In the genomic region with DNA sequence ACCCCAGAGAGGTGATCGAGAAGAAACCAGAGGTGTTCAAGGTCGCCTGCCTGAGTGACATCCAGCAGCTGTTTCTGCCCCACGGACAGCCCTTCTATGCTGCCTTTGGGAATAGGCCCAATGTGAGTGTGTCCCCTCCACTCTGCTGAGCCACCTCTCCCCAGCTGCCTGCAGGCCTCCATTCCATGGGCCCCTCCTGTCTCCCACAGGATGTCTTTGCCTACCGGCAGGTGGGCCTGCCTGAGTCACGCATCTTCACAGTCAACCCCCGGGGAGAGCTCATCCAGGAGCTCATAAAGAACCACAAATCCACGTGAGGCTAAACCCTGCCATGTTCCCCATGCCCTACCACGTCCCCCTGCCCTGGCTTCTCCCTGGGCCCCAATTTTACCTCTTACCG, we compare ENCODE assay signal across 18 cellular contexts. TPM values are rescaled to one million over a fixed set of nuclear protein-coding genes. Genes with fewer than 3 reads are reported as not detected.
DNase-seq lines count a peak whose midpoint lies in the region; ATAC-seq, FAIRE-seq and TF ChIP-seq lines count a peak whose summit lies in the region.
"Had no signal": no experiment of that assay in that cellular context is flagged by ENCODE, and none has a peak within 500 bp of the region (broad histone marks: within the 10 kb centered on the region; RNA-seq: fewer than 3 reads in every experiment).

No MANE protein-coding gene starts in this region.

- intact Hi-C loops in HepG2 (cut with micrococcal nuclease; ENCODE audit: unreplicated experiment), result loop anchor here (2.0 kb wide), 1 partner anchor 17 kb away; the partner anchor contains the start of gene LPIN3
- intact Hi-C loops in right lobe of liver (cut with DNase I), result no loop called here
- intact Hi-C loops in left lung (cut with DNase I), result no loop called here

- WGBS in HepG2 (ENCODE audit: low lambda C conversion rate), result 88% methylated on average over 9 of the region's 9 CpGs
- WGBS in right lobe of liver (ENCODE audit: insufficient coverage, low coverage, low lambda C conversion rate, missing lambda C conversion rate), result 72% methylated on average over 3 of the region's 9 CpGs

- no peak for FAIRE-seq in HepG2 (lab: Jason Lieb, UNC)
- FAIRE-seq: GM12892 had no signal

- in situ Hi-C loops in HepG2 (cut with HindIII; ENCODE audit: extremely low pct_ligation_motif_present, low pct_unique_long_range_greater_than_20kb), result no loop called here

- no TSS peak for BruUV-seq in HepG2 (replicated peaks; lab: Mats Ljungman, UMichigan)

- ATAC-seq in HepG2 (no peak), right lobe of liver (no peak), left lung (no peak)
- ATAC-seq: CD8-positive, alpha-beta T cell had no signal

- H4K20me1 ChIP-seq in HepG2 (ENCODE audit: insufficient read depth, low read length), result no peaks in the 10 kb centered on the region

- H3K4me3 ChIP-seq in HepG2 (replicated peaks in 1 of 3; ENCODE audit: insufficient read depth in 1 of 3, low read depth in 2 of 3, low read length in 3 of 3) (0 out of 6 replicates have a peak overlapping the region, but pooled peaks of 1 of the 3 experiments have one; percentile 3), right lobe of liver (no peak overlapping the region), left lung (no peak overlapping the region)

- H3K9ac ChIP-seq in HepG2 (ENCODE audit: insufficient read depth, low read depth, low read length), result no peak overlapping the region

- no peaks in the 10 kb centered on the region for H3K9me3 ChIP-seq in HepG2 (ENCODE audit: low read length)
- no peaks in the 10 kb centered on the region for H3K9me3 ChIP-seq in right lobe of liver
- no peaks in the 10 kb centered on the region for H3K9me3 ChIP-seq in left lung

- TF ChIP-seq RAD21 in HepG2 (CRISPR knock-in tag; IDR thresholded peaks at IDR 0.05), result no peak

- H3K4me2 ChIP-seq in HepG2 (ENCODE audit: low read depth, low read length), result peak overlapping the region; percentile 29

- CTCF ChIA-PET in HepG2 (lab: Yijun Ruan, JAX; ENCODE audit: low intra/inter-chr PET ratio, low total read pairs), result no interaction called here

- no peaks in the 10 kb centered on the region for H3K79me2 ChIP-seq in HepG2 (ENCODE audit: insufficient read depth, low read length)

- TF ChIP-seq POLR2A in HepG2 (IDR thresholded peaks at IDR 0.05; ENCODE audit: insufficient read depth in 1 of 2, low read depth in 2 of 2, low read length in 2 of 2) (no peak), right lobe of liver (IDR thresholded peaks at IDR 0.05) (no peak)

- TF ChIP-seq EP300 in HepG2 (IDR thresholded peaks at IDR 0.05; ENCODE audit: low read depth in 2 of 2, low read length in 2 of 2) (no peak), HepG2 (CRISPR knock-in tag; IDR thresholded peaks at IDR 0.05; ENCODE audit: borderline replicate concordance) (no peak)

- peak; percentile 28 for DNase-seq in NCI-H345 (lab: John Stamatoyannopoulos, UW)
- no peak for DNase-seq in NCI-H345 treated with DMSO at 0.1 percent for 48 hours (lab: John Stamatoyannopoulos, UW; ENCODE audit: unreplicated experiment)
- DNase-seq in HepG2 (ENCODE audit: low spot score), result no peak
- DNase-seq in right lobe of liver, result no peak
- peak; percentile 44 for DNase-seq in islet precursor cell
- no peak for DNase-seq in left lung
- no peak for DNase-seq in stimulated activated naive CD4-positive, alpha-beta T cell (lab: John Stamatoyannopoulos, UW)
- DNase-seq: CD8-positive, alpha-beta T cell; COR-L47; DND-41; GDM1; GOT3; HCEC 1CT; IMR-90 had no signal

- H3K4me1 ChIP-seq in HepG2 (ENCODE audit: insufficient read depth, low read length), result peaks cover 13% of the 10 kb centered on the region
- peaks cover 0 to 14% (median 6%) of the 10 kb centered on the region in 4 donors for H3K4me1 ChIP-seq in right lobe of liver
- H3K4me1 ChIP-seq in left lung, result no peaks in the 10 kb centered on the region

- H3K36me3 ChIP-seq in HepG2 (replicated peaks in 1 of 2; ENCODE audit: control insufficient read depth in 1 of 2, insufficient read depth in 2 of 2, low read length in 2 of 2) (peaks cover 9 to 10% of the 10 kb centered on the region in 2 experiments; a peak in 3 of 5 replicates), right lobe of liver (peaks cover 0 to 5% (median 2%) of the 10 kb centered on the region in 4 donors), left lung (peaks cover 0 to 11% of the 10 kb centered on the region in 2 donors)

- POLR2A ChIA-PET in HepG2 (lab: Yijun Ruan, JAX), result no interaction called here

- no peaks in the 10 kb centered on the region for H3K27me3 ChIP-seq in HepG2 (ENCODE audit: control insufficient read depth in 1 of 2, insufficient read depth in 2 of 2, low read length in 2 of 2)
- no peaks in the 10 kb centered on the region for H3K27me3 ChIP-seq in right lobe of liver
- H3K27me3 ChIP-seq in left lung, result no peaks in the 10 kb centered on the region

- H2AFZ ChIP-seq in HepG2 (ENCODE audit: low read length), result no peak overlapping the region

- H3K27ac ChIP-seq in HepG2 (ENCODE audit: extremely low read length, insufficient read depth, low read length) (no peak overlapping the region), right lobe of liver (no peak overlapping the region), left lung (no peak overlapping the region)
- H3K27ac ChIP-seq: 22Rv1, HL-60 had no signal

- TF ChIP-seq CTCF in HepG2 (CRISPR knock-in tag; IDR thresholded peaks at IDR 0.05), result no peak
- TF ChIP-seq CTCF in right lobe of liver (IDR thresholded peaks at IDR 0.05), result no peak
- no peak for TF ChIP-seq CTCF in left lung (IDR thresholded peaks at IDR 0.05)

RNA-seq across cellular contexts. Expression of gene EMILIN3, which starts 8.4 kb away (rescaled TPM):
- total RNA-seq in HepG2 (2016; rRNA removed; fragmentation: Illumina TruSeq; extraction: Trizol) (0.14 and 0.29 TPM in 2 replicates), right lobe of liver (under 1 TPM in 3 of 6 experiments, not detected in 3; 0.07 to 0.09 (median 0.07) TPM), left lung (under 1 TPM; 0.08 to 0.29 TPM)
- total RNA-seq in HepG2 (2016; cell fraction: cytosol; rRNA removed; fragmentation: Illumina TruSeq; extraction: Trizol; ENCODE audit: low read depth), result 0.10 TPM in 1 of 2 replicates, not detected in the other
- total RNA-seq in HepG2 (2016; cell fraction: insoluble cytoplasmic fraction; rRNA removed; fragmentation: Illumina TruSeq; extraction: Trizol), result 0.16 and 0.28 TPM in 2 replicates
- 0.09 and 0.10 TPM in 2 replicates for total RNA-seq in HepG2 (2016; cell fraction: membrane; rRNA removed; fragmentation: Illumina TruSeq; extraction: Trizol)
- 0.16 TPM in 2 replicates for total RNA-seq in HepG2 (2016; cell fraction: nucleus; rRNA removed; fragmentation: Illumina TruSeq; extraction: Trizol)
- polyA plus RNA-seq in HepG2 (2011; rRNA removed), result 0.25 and 0.27 TPM in 2 replicates
- 0.23 and 0.36 TPM in 2 replicates for polyA plus RNA-seq in HepG2 (2011; cell fraction: cytosol; rRNA removed)
- polyA plus RNA-seq in HepG2 (2011; cell fraction: nucleus; rRNA removed), result 0.29 and 0.35 TPM in 2 replicates
- polyA plus RNA-seq in HepG2 (2012), result 0.50 and 0.56 TPM in 2 replicates
- not detected in 2 replicates for polyA plus RNA-seq in HepG2 (2016; cell fraction: cytosol; fragmentation: Illumina TruSeq; extraction: Trizol; ENCODE audit: low read depth)
- polyA plus RNA-seq in HepG2 (2016; cell fraction: insoluble cytoplasmic fraction; fragmentation: Illumina TruSeq; extraction: Trizol; ENCODE audit: low read depth), result 0.10 and 0.19 TPM in 2 replicates
- 0.05 and 0.09 TPM in 2 replicates for polyA plus RNA-seq in HepG2 (2016; cell fraction: membrane; fragmentation: Illumina TruSeq; extraction: Trizol; ENCODE audit: low read depth)
- 0.38 and 0.41 TPM in 2 replicates for polyA plus RNA-seq in HepG2 (2016; cell fraction: nucleus; fragmentation: Illumina TruSeq; extraction: Trizol; ENCODE audit: insufficient read depth, low read depth)
- 0.05 and 1.5 TPM in 2 replicates for polyA minus RNA-seq in HepG2 (2011; rRNA and poly(A)+ RNA removed; ENCODE audit: low replicate concordance)
- polyA minus RNA-seq in HepG2 (2011; cell fraction: cytosol; rRNA and poly(A)+ RNA removed), result 0.18 and 0.20 TPM in 2 replicates
- polyA minus RNA-seq in HepG2 (2011; cell fraction: nucleus; rRNA and poly(A)+ RNA removed), result 0.13 TPM in 1 of 2 replicates, not detected in the other
- total RNA-seq: CD8-positive, alpha-beta T cell had no signal
- polyA plus RNA-seq: CD14-positive monocyte had no signal

RNA-seq across cellular contexts. Expression of gene LPIN3, which starts 17.6 kb away (rescaled TPM):
- total RNA-seq in HepG2 (2016; rRNA removed; fragmentation: Illumina TruSeq; extraction: Trizol) (3.5 and 14.2 TPM in 2 replicates), right lobe of liver (10 to 100 TPM in 5 of 6 experiments, 1 to 10 TPM in 1; 8.4 to 44.7 (median 23.4) TPM), left lung (10 to 100 TPM; 10.8 to 20.4 TPM)
- 1.1 and 1.2 TPM in 2 replicates for total RNA-seq in HepG2 (2016; cell fraction: cytosol; rRNA removed; fragmentation: Illumina TruSeq; extraction: Trizol; ENCODE audit: low read depth)
- total RNA-seq in HepG2 (2016; cell fraction: insoluble cytoplasmic fraction; rRNA removed; fragmentation: Illumina TruSeq; extraction: Trizol), result 2.8 and 12.1 TPM in 2 replicates
- total RNA-seq in HepG2 (2016; cell fraction: membrane; rRNA removed; fragmentation: Illumina TruSeq; extraction: Trizol), result 1.00 and 1.4 TPM in 2 replicates
- 17.9 and 18.2 TPM in 2 replicates for total RNA-seq in HepG2 (2016; cell fraction: nucleus; rRNA removed; fragmentation: Illumina TruSeq; extraction: Trizol)
- polyA plus RNA-seq in HepG2 (2011; rRNA removed), result 28.6 and 43.6 TPM in 2 replicates
- 3.2 and 4.6 TPM in 2 replicates for polyA plus RNA-seq in HepG2 (2011; cell fraction: cytosol; rRNA removed)
- polyA plus RNA-seq in HepG2 (2011; cell fraction: nucleus; rRNA removed), result 337 and 399 TPM in 2 replicates
- polyA plus RNA-seq in HepG2 (2012), result 15.0 and 15.8 TPM in 2 replicates
- polyA plus RNA-seq in HepG2 (2016; cell fraction: cytosol; fragmentation: Illumina TruSeq; extraction: Trizol; ENCODE audit: low read depth), result 0.34 and 0.35 TPM in 2 replicates
- 1.9 and 3.7 TPM in 2 replicates for polyA plus RNA-seq in HepG2 (2016; cell fraction: insoluble cytoplasmic fraction; fragmentation: Illumina TruSeq; extraction: Trizol; ENCODE audit: low read depth)
- 0.42 and 0.58 TPM in 2 replicates for polyA plus RNA-seq in HepG2 (2016; cell fraction: membrane; fragmentation: Illumina TruSeq; extraction: Trizol; ENCODE audit: low read depth)
- 71.3 and 85.0 TPM in 2 replicates for polyA plus RNA-seq in HepG2 (2016; cell fraction: nucleus; fragmentation: Illumina TruSeq; extraction: Trizol; ENCODE audit: insufficient read depth, low read depth)
- polyA minus RNA-seq in HepG2 (2011; rRNA and poly(A)+ RNA removed; ENCODE audit: low replicate concordance), result 5.4 and 16.3 TPM in 2 replicates
- polyA minus RNA-seq in HepG2 (2011; cell fraction: cytosol; rRNA and poly(A)+ RNA removed), result 4.1 and 4.4 TPM in 2 replicates
- polyA minus RNA-seq in HepG2 (2011; cell fraction: nucleus; rRNA and poly(A)+ RNA removed), result 35.8 and 39.4 TPM in 2 replicates
- polyA plus RNA-seq: CD14-positive monocyte had no signal

RNA-seq across cellular contexts. Expression of gene ZHX3, which starts 40.7 kb away (rescaled TPM):
- total RNA-seq in HepG2 (2016; rRNA removed; fragmentation: Illumina TruSeq; extraction: Trizol) (11.7 and 13.0 TPM in 2 replicates), right lobe of liver (10 to 100 TPM; 17.6 to 47.4 (median 26.2) TPM), left lung (10 to 100 TPM; 45.9 to 47.9 TPM)
- 7.8 and 8.9 TPM in 2 replicates for total RNA-seq in HepG2 (2016; cell fraction: cytosol; rRNA removed; fragmentation: Illumina TruSeq; extraction: Trizol; ENCODE audit: low read depth)
- 11.9 and 13.9 TPM in 2 replicates for total RNA-seq in HepG2 (2016; cell fraction: insoluble cytoplasmic fraction; rRNA removed; fragmentation: Illumina TruSeq; extraction: Trizol)
- 9.7 and 11.7 TPM in 2 replicates for total RNA-seq in HepG2 (2016; cell fraction: membrane; rRNA removed; fragmentation: Illumina TruSeq; extraction: Trizol)
- 13.8 and 17.1 TPM in 2 replicates for total RNA-seq in HepG2 (2016; cell fraction: nucleus; rRNA removed; fragmentation: Illumina TruSeq; extraction: Trizol)
- polyA plus RNA-seq in HepG2 (2011; rRNA removed), result 8.1 and 8.4 TPM in 2 replicates
- polyA plus RNA-seq in HepG2 (2011; cell fraction: cytosol; rRNA removed), result 3.7 and 3.9 TPM in 2 replicates
- 9.0 and 9.8 TPM in 2 replicates for polyA plus RNA-seq in HepG2 (2011; cell fraction: nucleus; rRNA removed)
- polyA plus RNA-seq in HepG2 (2012), result 8.2 and 8.7 TPM in 2 replicates
- polyA plus RNA-seq in HepG2 (2016; cell fraction: cytosol; fragmentation: Illumina TruSeq; extraction: Trizol; ENCODE audit: low read depth), result 8.5 and 10.7 TPM in 2 replicates
- 11.8 and 13.5 TPM in 2 replicates for polyA plus RNA-seq in HepG2 (2016; cell fraction: insoluble cytoplasmic fraction; fragmentation: Illumina TruSeq; extraction: Trizol; ENCODE audit: low read depth)
- 8.4 and 11.6 TPM in 2 replicates for polyA plus RNA-seq in HepG2 (2016; cell fraction: membrane; fragmentation: Illumina TruSeq; extraction: Trizol; ENCODE audit: low read depth)
- 15.2 and 17.6 TPM in 2 replicates for polyA plus RNA-seq in HepG2 (2016; cell fraction: nucleus; fragmentation: Illumina TruSeq; extraction: Trizol; ENCODE audit: insufficient read depth, low read depth)
- polyA minus RNA-seq in HepG2 (2011; rRNA and poly(A)+ RNA removed; ENCODE audit: low replicate concordance), result 14.5 and 16.9 TPM in 2 replicates
- polyA minus RNA-seq in HepG2 (2011; cell fraction: cytosol; rRNA and poly(A)+ RNA removed), result 4.8 and 7.9 TPM in 2 replicates
- 8.8 and 10.6 TPM in 2 replicates for polyA minus RNA-seq in HepG2 (2011; cell fraction: nucleus; rRNA and poly(A)+ RNA removed)

Comparison
In these comparisons a context has a peak if more than half of its experiments do, and no peak if none do; other contexts are left out.
1. DNase-seq: peak in NCI-H345 (single experiment) and islet precursor cell (single experiment); none in NCI-H345 treated with DMSO at 0.1 percent for 48 hours (single experiment), HepG2 (single experiment), right lobe of liver (0 of 3), left lung (0 of 2) and stimulated activated naive CD4-positive, alpha-beta T cell (0 of 6).